In the genomic region with DNA sequence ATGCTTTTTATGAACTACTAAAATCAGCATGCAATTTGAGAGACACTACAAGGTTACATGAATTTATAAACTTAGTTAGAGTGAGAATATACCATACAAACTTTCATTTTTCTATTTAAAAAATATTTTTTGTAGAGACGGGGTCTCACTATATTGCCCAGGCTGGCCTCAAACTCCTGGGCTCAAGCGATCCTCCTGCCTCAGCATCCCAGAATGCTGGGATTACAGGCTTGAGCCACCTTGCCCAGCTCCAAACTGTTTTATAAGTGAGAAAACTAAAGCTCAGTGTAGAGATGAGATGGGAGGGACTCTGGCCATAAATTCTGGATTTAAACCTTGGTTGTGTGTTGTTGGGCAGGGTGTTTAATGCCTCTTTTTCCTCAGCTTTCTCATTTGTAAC, we compare ENCODE assay signal across 16 cellular contexts. TPM values are rescaled to one million over a fixed set of nuclear protein-coding genes. Genes with fewer than 3 reads are reported as not detected.
DNase-seq lines count a peak whose midpoint lies in the region; ATAC-seq, FAIRE-seq and TF ChIP-seq lines count a peak whose summit lies in the region.
"Had no signal": no experiment of that assay in that cellular context is flagged by ENCODE, and none has a peak within 500 bp of the region (broad histone marks: within the 10 kb centered on the region; RNA-seq: fewer than 3 reads in every experiment).

No MANE protein-coding gene starts in this region.

- no peak for TF ChIP-seq EP300 in H1 (IDR thresholded peaks at IDR 0.05; ENCODE audit: borderline replicate concordance in 1 of 2, low read depth in 2 of 2, low read length in 2 of 2)
- TF ChIP-seq EP300 in upper lobe of left lung (IDR thresholded peaks at IDR 0.05) = no peak

- H3K27ac ChIP-seq in breast epithelium (no peak overlapping the region), H1 (ENCODE audit: low read depth, low read length) (no peak overlapping the region), upper lobe of left lung (peak overlapping the region in 3 of 4 donors; percentile 17 to 78 (median 44)), foreskin keratinocyte (no peak overlapping the region)
- H3K27ac ChIP-seq: suprapubic skin had no signal

- TF ChIP-seq CTCF in MCF 10A (IDR thresholded peaks at IDR 0.05; ENCODE audit: unreplicated experiment) (no peak), breast epithelium (IDR thresholded peaks at IDR 0.05) (no peak), H1 (IDR thresholded peaks at IDR 0.05; ENCODE audit: control extremely low read depth in 1 of 3, insufficient read depth in 1 of 3, low read depth in 1 of 3, low read length in 3 of 3) (no peak), upper lobe of left lung (IDR thresholded peaks at IDR 0.05) (no peak), foreskin keratinocyte (conservative IDR thresholded peaks at IDR 0.05) (no peak)

- CTCF ChIA-PET in MCF 10A (lab: Yijun Ruan, JAX) (interaction anchor here (0.6 to 1.0 kb wide), 4 partner anchors 17 to 76 kb away, joined by 3 to 5 read pairs (median 3); no protein-coding TSS in a partner anchor), T-cell (lab: Charles Lee) (interaction anchor here (0.6 to 2.9 kb wide), 7 partner anchors 8 to 668 kb away, joined by 3 to 27 read pairs (median 3); a partner anchor contains a TSS), H1 (lab: Charles Lee; ENCODE audit: partially characterized antibody) (interaction anchor here (0.8 to 2.8 kb wide), 6 partner anchors 8 to 74 kb away, joined by 3 to 11 read pairs (median 3); no protein-coding TSS in a partner anchor)

- H3K4me1 ChIP-seq in breast epithelium = no peaks in the 10 kb centered on the region
- H3K4me1 ChIP-seq in H1 (replicated peaks in 1 of 4; ENCODE audit: control insufficient read depth in 3 of 4, insufficient read depth in 4 of 4, low read length in 3 of 4) = peaks cover 6 to 38% (median 21%) of the 10 kb centered on the region in 4 experiments
- peaks cover 35 to 70% (median 55%) of the 10 kb centered on the region in 4 donors for H3K4me1 ChIP-seq in upper lobe of left lung
- H3K4me1 ChIP-seq in foreskin keratinocyte = peaks cover 17% of the 10 kb centered on the region

- no peak overlapping the region for H3K4ac ChIP-seq in H1 (replicated peaks; ENCODE audit: insufficient read length, low read depth, low read length)

- WGBS in H1 (ENCODE audit: extremely low coverage in 1 of 2, insufficient coverage in 1 of 2, insufficient read length in 1 of 2, insufficient replicate concordance in 2 of 2, low coverage in 1 of 2, low lambda C conversion rate in 2 of 2, missing lambda C conversion rate in 1 of 2), 2 experiments = 82% methylated on average over 2 of the region's 2 CpGs; no CpG with 5 or more reads in 1 of the 2 experiments
- WGBS in upper lobe of left lung, 2 donors = 94 to 98% methylated on average over 2 of the region's 2 CpGs

- H3K27ac Mint-ChIP-seq in MCF 10A (ENCODE audit: low read depth, unreplicated experiment) (peak overlapping the region; percentile 73), T-cell (peak overlapping the region; percentile 83 to 89)

- H3K79me2 ChIP-seq in H1 (ENCODE audit: control insufficient read depth in 1 of 2, insufficient read depth in 2 of 2, low read length in 2 of 2) = peaks cover 9 to 86% of the 10 kb centered on the region in 2 experiments

- no peak for FAIRE-seq in H1 (lab: Jason Lieb, UNC)

- no peak for TF ChIP-seq RAD21 in H1 (IDR thresholded peaks at IDR 0.05 in 1 of 2, conservative IDR thresholded peaks at IDR 0.05 in 1 of 2; ENCODE audit: low read depth in 2 of 2, low read length in 2 of 2)

- peak overlapping the region; percentile 55 for H4K5ac ChIP-seq in H1 (ENCODE audit: insufficient read length, low read depth, low read length)

- H3K23me2 ChIP-seq in H1 (ENCODE audit: low read depth, low read length) = no peaks in the 10 kb centered on the region

- H2BK5ac ChIP-seq in H1 (ENCODE audit: low read depth, low read length) = no peak overlapping the region; the same call in 1 of the 2 replicates

- H3K14ac ChIP-seq in H1 (ENCODE audit: insufficient read length) = no peak overlapping the region

- TF ChIP-seq POLR2A in breast epithelium (IDR thresholded peaks at IDR 0.05) = no peak
- no peak for TF ChIP-seq POLR2A in H1 (IDR thresholded peaks at IDR 0.05; ENCODE audit: control extremely low read depth in 1 of 2, low read depth in 2 of 2, low read length in 2 of 2)
- TF ChIP-seq POLR2A in upper lobe of left lung (IDR thresholded peaks at IDR 0.05) = no peak

- H3K9ac ChIP-seq in H1 (replicated peaks in 1 of 4; ENCODE audit: extremely low read depth in 1 of 4, low read depth in 3 of 4, low read length in 3 of 4) = no peak overlapping the region

- POLR2A ChIA-PET in MCF 10A (lab: Yijun Ruan, JAX) (interaction anchor here (1.0 to 2.6 kb wide), 5 partner anchors 9 to 74 kb away, joined by 3 to 20 read pairs (median 5); a partner anchor contains a TSS), T-cell (lab: Charles Lee) (interaction anchor here (0.6 to 1.1 kb wide), 3 partner anchors 8 to 53 kb away, joined by 3 to 4 read pairs (median 3); no protein-coding TSS in a partner anchor), H1 (lab: Charles Lee; ENCODE audit: partially characterized antibody) (interaction anchor here (1.2 to 1.8 kb wide), 3 partner anchors 8 to 35 kb away, joined by 3 to 5 read pairs (median 5); no protein-coding TSS in a partner anchor)

- H3K4me3 ChIP-seq in breast epithelium (no peak overlapping the region), H1 (ENCODE audit: extremely low read depth in 1 of 4, insufficient read depth in 2 of 4, low read depth in 3 of 4, low read length in 4 of 4) (peak overlapping the region in 1 of 4 experiments; percentile 45; a peak in 1 of 8 replicates), upper lobe of left lung (no peak overlapping the region)
- H3K4me3 ChIP-seq: heart right ventricle, suprapubic skin had no signal

- H2BK120ac ChIP-seq in H1 (replicated peaks; ENCODE audit: low read depth, low read length) = no peak overlapping the region

- no peak overlapping the region for H2AK5ac ChIP-seq in H1 (ENCODE audit: low read depth, low read length)

- H4K8ac ChIP-seq in H1 (ENCODE audit: extremely low read depth, insufficient read depth, low read length) = no peak overlapping the region

- no peak overlapping the region for H2BK20ac ChIP-seq in H1 (ENCODE audit: low read length)

- H2AFZ ChIP-seq in H1 (ENCODE audit: low read length) = no peak overlapping the region

- H3K56ac ChIP-seq in H1 (replicated peaks; ENCODE audit: insufficient read length, low read depth, low read length) = peak overlapping the region; percentile 19

- H3K4me2 ChIP-seq in H1 (ENCODE audit: insufficient read depth in 1 of 2, low read depth in 2 of 2, low read length in 2 of 2) = no peak overlapping the region; a peak in 2 of 4 replicates

- H3K27me3 Mint-ChIP-seq in MCF 10A (ENCODE audit: insufficient read depth, unreplicated experiment) = no peaks in the 10 kb centered on the region
- no peaks in the 10 kb centered on the region for H3K27me3 Mint-ChIP-seq in T-cell

- H3K9me3 Mint-ChIP-seq in MCF 10A (ENCODE audit: unreplicated experiment) (no peaks in the 10 kb centered on the region), T-cell (no peaks in the 10 kb centered on the region)

- H2BK15ac ChIP-seq in H1 (ENCODE audit: low read length) = no peak overlapping the region

- H3K27me3 ChIP-seq in breast epithelium (no peaks in the 10 kb centered on the region), H1 (replicated peaks in 1 of 4; ENCODE audit: control insufficient read depth in 3 of 4, extremely low read depth in 1 of 4, insufficient read depth in 3 of 4, low read length in 3 of 4) (no peaks in the 10 kb centered on the region), upper lobe of left lung (no peaks in the 10 kb centered on the region), foreskin keratinocyte (no peaks in the 10 kb centered on the region)
- H3K27me3 ChIP-seq: heart right ventricle, suprapubic skin had no signal

- intact Hi-C loops in MCF 10A (cut with micrococcal nuclease) (no loop called here), breast epithelium (cut with DNase I; ENCODE audit: low total_unique reads) (no loop called here)

- H3K23ac ChIP-seq in H1 (ENCODE audit: insufficient read length) = no peak overlapping the region

- no TSS peak for BruUV-seq in MCF 10A (replicated peaks; lab: Mats Ljungman, UMichigan)

- H3K18ac ChIP-seq in H1 (ENCODE audit: extremely low read depth, low read length) = no peak overlapping the region

- no peak overlapping the region for H2BK12ac ChIP-seq in H1 (ENCODE audit: low read depth, low read length)

- peaks cover 0 to 5% of the 10 kb centered on the region in 2 experiments for H4K20me1 ChIP-seq in H1 (replicated peaks in 1 of 2; ENCODE audit: control insufficient read depth in 1 of 2, insufficient read depth in 2 of 2, low read length in 2 of 2)

- DNase-seq in MCF 10A (ENCODE audit: unreplicated experiment) (no peak), breast epithelium (ENCODE audit: low spot score in 2 of 2) (no peak), T-cell (no peak), H1 (ENCODE audit: low read depth in 1 of 2, low spot score in 2 of 2) (no peak), upper lobe of left lung (no peak), foreskin keratinocyte (no peak)
- DNase-seq: activated CD4-positive, alpha-beta T cell treated with anti-CD3 and anti-CD28 coated beads for 48 hours; cerebellar nuclear complex; DMS79 treated with DMSO at 0.1 percent for 48 hours; heart right ventricle; NCI-H1694 treated with DMSO at 0.1 percent for 48 hours; NCI-H510A; stimulated activated CD4-positive, alpha-beta T cell treated with anti-CD3 and anti-CD28 coated beads, Interleukin-12 subunit alpha, Interleukin-12 subunit beta, amount 100 ng/mL, for 4 hours had no signal

- ATAC-seq in T-cell (replicated peaks in 1 of 4) (no peak), upper lobe of left lung (ENCODE audit: low FRiP score in 2 of 2) (no peak), HG02938 (IDR thresholded peaks at IDR 0.05; ENCODE audit: unreplicated experiment) (no peak), foreskin keratinocyte (no peak), HG02588 (IDR thresholded peaks at IDR 0.05; ENCODE audit: unreplicated experiment) (no peak)
- ATAC-seq: heart right ventricle had no signal

- H3K36me3 ChIP-seq in breast epithelium (no peaks in the 10 kb centered on the region), H1 (ENCODE audit: control insufficient read depth in 2 of 4, insufficient read depth in 4 of 4, low read length in 3 of 4) (no peaks in the 10 kb centered on the region; a peak in 2 of 8 replicates), upper lobe of left lung (peaks cover 0 to 7% (median 2%) of the 10 kb centered on the region in 4 donors)

- no peaks in the 10 kb centered on the region for H3K9me3 ChIP-seq in breast epithelium
- no peaks in the 10 kb centered on the region for H3K9me3 ChIP-seq in H1 (ENCODE audit: insufficient read depth in 2 of 2, low read depth in 1 of 2, low read length in 1 of 2)
- H3K9me3 ChIP-seq in upper lobe of left lung = no peaks in the 10 kb centered on the region
- H3K9me3 ChIP-seq: heart right ventricle, suprapubic skin had no signal

- H3K79me1 ChIP-seq in H1 (ENCODE audit: low read depth, low read length) = peaks cover 5% of the 10 kb centered on the region

- H3K4me1 Mint-ChIP-seq in MCF 10A (ENCODE audit: insufficient read depth, unreplicated experiment) (peaks cover 28% of the 10 kb centered on the region), T-cell (peaks cover 85 to 94% (median 91%) of the 10 kb centered on the region in 3 donors)

- H3K4me3 Mint-ChIP-seq in MCF 10A (ENCODE audit: unreplicated experiment) (no peak overlapping the region), T-cell (peak overlapping the region; percentile 18 to 88 (median 57))

- peak overlapping the region; percentile 7 for H4K91ac ChIP-seq in H1 (replicated peaks; ENCODE audit: insufficient read length, low read length)

- H3K36me3 Mint-ChIP-seq in MCF 10A (ENCODE audit: insufficient read depth, unreplicated experiment) = peaks cover 28% of the 10 kb centered on the region
- peaks cover 14% of the 10 kb centered on the region for H3K36me3 Mint-ChIP-seq in T-cell

RNA-seq across cellular contexts. Expression of a gene that starts 9.6 kb away (rescaled TPM):
- total RNA-seq in MCF 10A (2022) (76.9 and 91.7 TPM in 2 replicates), breast epithelium (10 to 100 TPM; 79.0 to 85.9 (median 83.4) TPM), T-cell (100 to 1,000 TPM in 1 of 5 donors, 10 to 100 TPM in 4; 91.7 to 102 (median 96.7) TPM), upper lobe of left lung (100 to 1,000 TPM in 1 of 6 donors, 10 to 100 TPM in 5; 56.5 to 125 (median 76.7) TPM), foreskin keratinocyte (179 and 191 TPM in 2 replicates)
- total RNA-seq in H1 (2021; fragmentation: NEBNext Ultra II Directional; extraction: Animal tissue kit (Norgen Biotek cat#: 25700)) = 48.3 and 50.5 TPM in 2 replicates
- polyA plus RNA-seq in H1 (2011; rRNA removed) (12.8 and 16.4 TPM in 2 replicates), foreskin keratinocyte (67.8 and 73.5 TPM in 2 replicates)
- 21.9 TPM for polyA plus RNA-seq in H1 (2011; cell fraction: cytosol; rRNA removed)
- polyA plus RNA-seq in H1 (2011; cell fraction: nucleus; rRNA removed) = 10.9 TPM
- 22.0 to 33.8 TPM (median 26.7 TPM) in 4 replicates for polyA plus RNA-seq in H1 (2012, experiment 1 of 2)
- polyA plus RNA-seq in H1 (2012, experiment 2 of 2) = 2.2 TPM
- 24.1 TPM for polyA plus RNA-seq in H1 (2013, experiment 1 of 2)
- 25.0 TPM for polyA plus RNA-seq in H1 (2013, experiment 2 of 2)
- polyA minus RNA-seq in H1 (2011; rRNA and poly(A)+ RNA removed) = 42.6 and 45.2 TPM in 2 replicates
- polyA minus RNA-seq in H1 (2011; cell fraction: cytosol; rRNA and poly(A)+ RNA removed) = 28.2 TPM
- polyA minus RNA-seq in H1 (2011; cell fraction: nucleus; rRNA and poly(A)+ RNA removed) = 29.6 TPM

Comparison
In these comparisons a context has a peak if more than half of its experiments do, and no peak if none do; other contexts are left out.
1. H3K27ac ChIP-seq: peak in upper lobe of left lung (3 of 4); none in breast epithelium (0 of 2), H1 (single experiment) and foreskin keratinocyte (single experiment).